In the genomic region with DNA sequence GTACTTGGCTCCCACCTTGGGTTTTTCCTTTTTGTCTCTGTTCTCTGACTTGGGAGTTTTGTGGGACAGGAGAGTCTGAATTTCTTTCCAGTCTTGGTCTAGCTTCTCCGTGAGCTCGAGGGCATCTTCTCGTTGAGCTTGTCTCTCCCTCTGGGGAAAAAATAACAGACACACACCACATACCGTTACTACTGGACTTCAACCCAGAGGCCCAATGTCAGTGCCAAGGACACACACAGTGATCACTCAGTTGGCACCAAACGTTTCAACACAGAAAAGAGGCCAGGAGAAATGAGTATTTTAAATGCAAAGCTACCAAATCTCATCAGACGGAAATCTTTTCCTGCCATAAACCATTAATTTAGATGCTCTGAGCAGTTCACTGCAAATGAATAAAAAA, we compare ENCODE assay signal across 21 cellular contexts. TPM values are rescaled to one million over a fixed set of nuclear protein-coding genes. Genes with fewer than 3 reads are reported as not detected.
A peak's percentile ranks its signal among the peaks of the same experiment; 100 is the strongest.
DNase-seq lines count a peak whose midpoint lies in the region; ATAC-seq and TF ChIP-seq lines count a peak whose summit lies in the region.
"Had no signal": no experiment of that assay in that cellular context is flagged by ENCODE, and none has a peak within 500 bp of the region (broad histone marks: within the 10 kb centered on the region; RNA-seq: fewer than 3 reads in every experiment).

No MANE protein-coding gene starts in this region.

- H3K9me3 ChIP-seq in Caco-2 (no peaks in the 10 kb centered on the region), SJCRH30 (replicated peaks) (no peaks in the 10 kb centered on the region)
- H3K9me3 ChIP-seq: Peyer's patch, sigmoid colon had no signal

- peaks cover 66% of the 10 kb centered on the region for H3K4me1 Mint-ChIP-seq in activated T-cell treated with anti-CD3 and anti-CD28 coated beads, Interleukin-2, amount 50 U/mL, for 24 hours (ENCODE audit: low read depth)
- H3K4me1 Mint-ChIP-seq in Caco-2 (ENCODE audit: low read depth, unreplicated experiment), result peaks cover 6% of the 10 kb centered on the region
- peaks cover 12 to 21% of the 10 kb centered on the region in 2 donors for H3K4me1 Mint-ChIP-seq in natural killer cell
- no peaks in the 10 kb centered on the region for H3K4me1 Mint-ChIP-seq in GM23338

- peaks cover 18% of the 10 kb centered on the region for H4K20me1 ChIP-seq in GM23338 (replicated peaks; ENCODE audit: insufficient read depth)

- ATAC-seq in activated naive CD4-positive, alpha-beta T cell treated with anti-CD3 and anti-CD28 coated beads, Interleukin-2, amount 50 U/mL, for 72 hours, result no peak
- no peak for ATAC-seq in natural killer cell
- no peak for ATAC-seq in GM23338
- ATAC-seq: foreskin keratinocyte had no signal

- H3K4me3 Mint-ChIP-seq in activated T-cell treated with anti-CD3 and anti-CD28 coated beads, Interleukin-2, amount 50 U/mL, for 24 hours, result peak overlapping the region; percentile 75
- H3K4me3 Mint-ChIP-seq in Caco-2 (ENCODE audit: unreplicated experiment) (no peak overlapping the region), natural killer cell (no peak overlapping the region), GM23338 (no peak overlapping the region)
- H3K4me3 Mint-ChIP-seq: HFFc6 had no signal

- H3K4me1 ChIP-seq in Caco-2 (peaks cover 5% of the 10 kb centered on the region; the same call in 1 of the 2 replicates), SJCRH30 (peaks cover 6% of the 10 kb centered on the region; the same call in 1 of the 2 replicates), GM23338 (ENCODE audit: insufficient read depth) (no peaks in the 10 kb centered on the region)
- H3K4me1 ChIP-seq: foreskin keratinocyte, parathyroid adenoma, Peyer's patch, sigmoid colon had no signal

- H3K36me3 ChIP-seq in Caco-2 (ENCODE audit: control insufficient read depth, insufficient read depth, low read length), result peaks cover 10% of the 10 kb centered on the region
- H3K36me3 ChIP-seq in SJCRH30, result peaks cover 87% of the 10 kb centered on the region
- H3K36me3 ChIP-seq in GM23338 (ENCODE audit: insufficient read depth), result peaks cover 72% of the 10 kb centered on the region

- H3K4me3 ChIP-seq in Caco-2 (ENCODE audit: low read depth, low read length) (no peak overlapping the region), SJCRH30 (no peak overlapping the region), GM23338 (no peak overlapping the region)
- H3K4me3 ChIP-seq: Peyer's patch, sigmoid colon had no signal

- H3K4me2 ChIP-seq in GM23338, result no peak overlapping the region

- peaks cover 18% of the 10 kb centered on the region for H3F3A ChIP-seq in GM23338 (replicated peaks; ENCODE audit: low read depth)

- 0 out of 2 replicates have a peak, but pooled peaks cover 12% of the 10 kb centered on the region for H3K9me2 ChIP-seq in GM23338 (ENCODE audit: insufficient read depth)

- no peak for DNase-seq in activated T-cell treated with anti-CD3 and anti-CD28 coated beads, Interleukin-2, amount 50 U/mL, for 24 hours
- DNase-seq in activated T-cell treated with anti-CD3 and anti-CD28 coated beads for 4 hours, result no peak
- DNase-seq in Caco-2, result no peak
- no peak for DNase-seq in activated naive CD4-positive, alpha-beta T cell treated with anti-CD3 and anti-CD28 coated beads, Interleukin-2, amount 50 U/mL, for 72 hours (ENCODE audit: low spot score in 2 of 2)
- no peak for DNase-seq in natural killer cell
- no peak for DNase-seq in SJCRH30
- DNase-seq in NOMO-1 treated with DMSO at 0.1 percent for 48 hours (lab: John Stamatoyannopoulos, UW; ENCODE audit: unreplicated experiment), result no peak
- DNase-seq in GM23338 (ENCODE audit: low spot score), result no peak
- DNase-seq: activated CD4-positive, CD25-positive, alpha-beta regulatory T cell treated with anti-CD3 and anti-CD28 coated beads, Interleukin-2, amount 50 U/mL, for 72 hours; amniotic stem cell; central memory CD4-positive, alpha-beta T cell; foreskin keratinocyte; HFFc6; hypothalamus; NCI-H1105; NCI-H2081 treated with DMSO at 0.1 percent for 48 hours; NCI-H510A; NK-92 treated with Interleukin-12 subunit alpha and Interleukin-12 subunit beta, amount 100 ng/mL, for 24 hours; Peyer's patch; sigmoid colon had no signal

- POLR2A ChIA-PET in Caco-2 (lab: Charles Lee), result interaction anchor here (2.0 kb wide), 1 partner anchor 10 kb away, joined by 7 read pairs; a partner anchor contains a TSS

- no peak overlapping the region for H2AFZ ChIP-seq in GM23338
- H2AFZ ChIP-seq: parathyroid adenoma had no signal

- H3K9me3 Mint-ChIP-seq in activated T-cell treated with anti-CD3 and anti-CD28 coated beads, Interleukin-2, amount 50 U/mL, for 24 hours, result no peaks in the 10 kb centered on the region
- H3K9me3 Mint-ChIP-seq in Caco-2 (ENCODE audit: unreplicated experiment), result no peaks in the 10 kb centered on the region
- H3K9me3 Mint-ChIP-seq in activated naive CD4-positive, alpha-beta T cell treated with anti-CD3 and anti-CD28 coated beads, Interleukin-2, amount 50 U/mL, for 72 hours, result no peaks in the 10 kb centered on the region
- H3K9me3 Mint-ChIP-seq in natural killer cell, result no peaks in the 10 kb centered on the region
- peaks cover 43% of the 10 kb centered on the region for H3K9me3 Mint-ChIP-seq in GM23338
- H3K9me3 Mint-ChIP-seq: HFFc6 had no signal

- H3K27me3 ChIP-seq in Caco-2 (replicated peaks; ENCODE audit: control insufficient read depth, insufficient read depth, low read length) (no peaks in the 10 kb centered on the region), SJCRH30 (no peaks in the 10 kb centered on the region), GM23338 (ENCODE audit: insufficient read depth) (0 out of 2 replicates have a peak, but pooled peaks cover 3% of the 10 kb centered on the region)
- H3K27me3 ChIP-seq: foreskin keratinocyte, Peyer's patch, sigmoid colon had no signal

- H3K27ac ChIP-seq in SJCRH30, result no peak overlapping the region
- no peak overlapping the region for H3K27ac ChIP-seq in GM23338 (ENCODE audit: low read depth)
- H3K27ac ChIP-seq: foreskin keratinocyte, parathyroid adenoma, sigmoid colon had no signal

- H3K27ac Mint-ChIP-seq in activated T-cell treated with anti-CD3 and anti-CD28 coated beads, Interleukin-2, amount 50 U/mL, for 24 hours, result peak overlapping the region; percentile 96
- H3K27ac Mint-ChIP-seq in Caco-2 (ENCODE audit: unreplicated experiment) (peak overlapping the region; percentile 48), natural killer cell (peak overlapping the region; percentile 76 to 77), GM23338 (no peak overlapping the region)
- peak overlapping the region; percentile 87 to 95 for H3K27ac Mint-ChIP-seq in activated naive CD4-positive, alpha-beta T cell treated with anti-CD3 and anti-CD28 coated beads, Interleukin-2, amount 50 U/mL, for 72 hours
- H3K27ac Mint-ChIP-seq: HFFc6 had no signal

- intact Hi-C loops in Caco-2 (cut with micrococcal nuclease; ENCODE audit: unreplicated experiment), result no loop called here
- intact Hi-C loops in natural killer cell (cut with micrococcal nuclease), result no loop called here

- peaks cover 96% of the 10 kb centered on the region for H3K36me3 Mint-ChIP-seq in activated T-cell treated with anti-CD3 and anti-CD28 coated beads, Interleukin-2, amount 50 U/mL, for 24 hours (ENCODE audit: low read depth)
- peaks cover 100% of the 10 kb centered on the region for H3K36me3 Mint-ChIP-seq in Caco-2 (ENCODE audit: insufficient read depth, unreplicated experiment)
- H3K36me3 Mint-ChIP-seq in activated naive CD4-positive, alpha-beta T cell treated with anti-CD3 and anti-CD28 coated beads, Interleukin-2, amount 50 U/mL, for 72 hours, result peaks cover 42 to 72% of the 10 kb centered on the region in 2 donors
- H3K36me3 Mint-ChIP-seq in natural killer cell, result peaks cover 34% of the 10 kb centered on the region
- H3K36me3 Mint-ChIP-seq in GM23338 (ENCODE audit: low read depth), result peaks cover 99% of the 10 kb centered on the region

- TF ChIP-seq CTCF in Caco-2 (IDR thresholded peaks at IDR 0.05; ENCODE audit: insufficient read depth in 1 of 2, low read depth in 1 of 2, low read length in 1 of 2, severe bottlenecking in 1 of 2, unreplicated experiment in 1 of 2) (no peak), natural killer cell (IDR thresholded peaks at IDR 0.05) (no peak), GM23338 (conservative IDR thresholded peaks at IDR 0.05; ENCODE audit: low read depth in 2 of 2) (no peak)

- CTCF ChIA-PET in Caco-2 (lab: Charles Lee), result interaction anchor here (1.2 kb wide), 1 partner anchor 10 kb away, joined by 5 read pairs; a partner anchor contains a TSS

- peaks cover 33% of the 10 kb centered on the region for H3K79me2 ChIP-seq in GM23338 (replicated peaks; ENCODE audit: insufficient read depth)
- H3K79me2 ChIP-seq: parathyroid adenoma had no signal

- H3K27me3 Mint-ChIP-seq in activated T-cell treated with anti-CD3 and anti-CD28 coated beads, Interleukin-2, amount 50 U/mL, for 24 hours, result no peaks in the 10 kb centered on the region
- H3K27me3 Mint-ChIP-seq in Caco-2 (ENCODE audit: insufficient read depth, unreplicated experiment), result no peaks in the 10 kb centered on the region
- H3K27me3 Mint-ChIP-seq in natural killer cell (ENCODE audit: low read depth in 2 of 2), result no peaks in the 10 kb centered on the region
- H3K27me3 Mint-ChIP-seq in GM23338 (ENCODE audit: insufficient read depth, low read depth, poor library complexity), result peaks cover 29% of the 10 kb centered on the region

- no TSS peak for BruUV-seq in Caco-2 (replicated peaks; lab: Mats Ljungman, UMichigan)

TF ChIP-seq in GM23338, 12 proteins besides CTCF, POLR2A, EP300 and RAD21 (continues in another document):
- TF ChIP-seq CREB1 (CRISPR knock-in tag; IDR thresholded peaks at IDR 0.05; ENCODE audit: low read depth) (no peak), STAT1 (IDR thresholded peaks at IDR 0.05; ENCODE audit: unreplicated experiment) (no peak)

RNA-seq across cellular contexts. Expression of a gene that starts 9.7 kb away (rescaled TPM):
- total RNA-seq in Caco-2 (2022) (55.2 and 60.5 TPM in 2 replicates), natural killer cell (10 to 100 TPM; 20.9 to 25.0 (median 21.1) TPM)
- total RNA-seq in activated naive CD4-positive, alpha-beta T cell treated with anti-CD3 and anti-CD28 coated beads, Interleukin-2, amount 50 U/mL, for 72 hours, result 10 to 100 TPM; 62.9 to 77.1 TPM
- 36.6 and 39.5 TPM in 2 replicates for total RNA-seq in SJCRH30 (2014; rRNA removed; shearing (Covaris generic))
- total RNA-seq in GM23338 (2014; rRNA removed; shearing (Covaris generic)), result 24.2 and 29.9 TPM in 2 replicates
- 38.7 and 38.9 TPM in 2 replicates for polyA plus RNA-seq in GM23338 (2016; fragmentation: Nextera tagmentation; extraction: Ambion mirVana)

RNA-seq across cellular contexts. Expression of a gene that starts 9.9 kb away (rescaled TPM):
- total RNA-seq in Caco-2 (2022) (6.8 and 7.1 TPM in 2 replicates), natural killer cell (1 to 10 TPM; 2.0 to 6.4 (median 5.1) TPM)
- 1 to 10 TPM; 2.9 to 7.2 TPM for total RNA-seq in activated naive CD4-positive, alpha-beta T cell treated with anti-CD3 and anti-CD28 coated beads, Interleukin-2, amount 50 U/mL, for 72 hours
- 3.8 and 5.9 TPM in 2 replicates for total RNA-seq in SJCRH30 (2014; rRNA removed; shearing (Covaris generic))
- total RNA-seq in GM23338 (2014; rRNA removed; shearing (Covaris generic)), result 0.82 and 1.4 TPM in 2 replicates
- 1.3 and 2.4 TPM in 2 replicates for polyA plus RNA-seq in GM23338 (2016; fragmentation: Nextera tagmentation; extraction: Ambion mirVana)
